ENCODE assay signal across 8 cellular contexts in the genomic region with DNA sequence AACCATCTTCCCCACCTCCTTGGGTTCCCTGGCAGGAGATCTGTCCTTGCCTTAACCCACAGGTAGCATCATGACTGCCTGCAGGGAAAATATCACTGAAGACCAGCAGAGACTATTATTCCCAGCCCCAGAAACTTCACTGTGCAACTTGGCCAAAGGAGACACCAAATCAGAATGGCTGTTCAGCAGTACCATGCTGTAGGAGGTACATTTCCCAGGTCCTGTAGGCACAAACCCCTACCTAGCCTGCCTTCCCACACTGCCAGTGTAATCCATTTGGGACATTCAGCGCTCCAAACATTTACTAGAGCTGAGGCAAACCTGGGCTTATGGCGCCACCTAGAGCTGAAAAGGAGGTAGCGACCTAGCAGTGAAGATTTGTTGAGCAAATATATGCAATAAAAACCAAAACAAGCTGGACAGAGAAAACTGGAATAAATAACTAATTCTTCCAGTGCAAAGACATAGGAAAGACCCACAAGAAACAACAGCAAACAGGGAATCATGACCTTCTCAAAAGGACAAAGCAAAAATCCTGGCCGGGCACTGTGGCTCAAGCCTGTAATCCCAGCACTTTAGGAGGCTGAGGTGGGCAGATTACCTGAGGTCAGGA.
DNase-seq lines count a peak whose midpoint lies in the region; ATAC-seq and TF ChIP-seq lines count a peak whose summit lies in the region.

No MANE protein-coding gene starts in this region.

- H4K20me1 ChIP-seq in OCI-LY3 (ENCODE audit: insufficient read depth, low read length), result no peaks in the 10 kb centered on the region

- H3K36me3 ChIP-seq in OCI-LY3 (replicated peaks; ENCODE audit: low read depth, low read length) (peaks cover 3% of the 10 kb centered on the region), gastrocnemius medialis (peaks cover 0 to 14% of the 10 kb centered on the region in 2 donors)

- no peak overlapping the region for H3K27ac ChIP-seq in OCI-LY3 (ENCODE audit: low read length)
- H3K27ac ChIP-seq in gastrocnemius medialis, result no peak overlapping the region

- H3K9me3 ChIP-seq in OCI-LY3 (ENCODE audit: insufficient read depth, low read length) (no peaks in the 10 kb centered on the region), gastrocnemius medialis (no peaks in the 10 kb centered on the region)

- intact Hi-C loops in Right ventricle myocardium superior (cut with DNase I) (loop anchor here (5.0 kb wide), 1 partner anchor 60 kb away; the partner anchor contains the start of genes NMBR and VTA1), gastrocnemius medialis (cut with DNase I; ENCODE audit: low total_unique reads) (loop anchor here (1.0 kb wide), 1 partner anchor 60 kb away; the partner anchor contains the start of genes NMBR and VTA1)

- in situ Hi-C loops in gastrocnemius medialis (cut with MboI; ENCODE audit: low sequenced_read_pairs in 4 of 4), result loop anchor here in 2 of 4 donors (5.0 to 10.0 kb wide), 2 partner anchors 60 to 63 kb away; partner anchors contain the start of genes NMBR (in 2 of the 2) and VTA1 (in 2 of the 2)

- H3K4me1 ChIP-seq in OCI-LY3 (ENCODE audit: low read length) (no peaks in the 10 kb centered on the region), gastrocnemius medialis (peaks cover 0 to 4% of the 10 kb centered on the region in 2 donors)

- TF ChIP-seq CTCF in OCI-LY3 (IDR thresholded peaks at IDR 0.05; ENCODE audit: low read depth, low read length), result peak; percentile 65
- TF ChIP-seq CTCF in gastrocnemius medialis (IDR thresholded peaks at IDR 0.05 in 4 of 5, conservative IDR thresholded peaks at IDR 0.05 in 1 of 5), result peak; percentile 50 to 72 (median 66)

- H3K4me2 ChIP-seq in OCI-LY3 (ENCODE audit: low read length), result no peak overlapping the region

- no peak for TF ChIP-seq POLR2A in gastrocnemius medialis (IDR thresholded peaks at IDR 0.05)

- H3K4me3 ChIP-seq in OCI-LY3 (ENCODE audit: low read length) (no peak overlapping the region), gastrocnemius medialis (no peak overlapping the region)

- no peak overlapping the region for H3K9ac ChIP-seq in OCI-LY3 (ENCODE audit: low read length)

- ATAC-seq in HG02885 (IDR thresholded peaks at IDR 0.05; ENCODE audit: poor library complexity, unreplicated experiment) (peak; percentile 85), Right ventricle myocardium superior (ENCODE audit: poor library complexity) (peak; percentile 84), gastrocnemius medialis (peak; percentile 56 to 69), HG02970 (IDR thresholded peaks at IDR 0.05; ENCODE audit: low FRiP score, unreplicated experiment) (no peak)

- DNase-seq in NCI-H1694 treated with DMSO at 0.1 percent for 48 hours (lab: John Stamatoyannopoulos, UW) (peak; percentile 14), NCI-H1694 (lab: John Stamatoyannopoulos, UW) (no peak), Right ventricle myocardium superior (no peak), gastrocnemius medialis (peak in 1 of 2 donors; percentile 22)
- DNase-seq in activated gamma-delta T cell treated with anti-CD3 and anti-CD28 coated beads, Interleukin-2, amount 50 U/mL, for 16 hours (ENCODE audit: low read depth), result peak; percentile 5

- H3K79me2 ChIP-seq in OCI-LY3 (ENCODE audit: low read length), result no peaks in the 10 kb centered on the region

- H3K27me3 ChIP-seq in OCI-LY3 (ENCODE audit: low read depth, low read length) (no peaks in the 10 kb centered on the region), gastrocnemius medialis (no peaks in the 10 kb centered on the region)

- no peak overlapping the region for H2AFZ ChIP-seq in OCI-LY3 (ENCODE audit: low read depth, low read length)

Comparison
In these comparisons a context has a peak if more than half of its experiments do, and no peak if none do; other contexts are left out.
1. DNase-seq: peak in NCI-H1694 treated with DMSO at 0.1 percent for 48 hours (single experiment) and activated gamma-delta T cell treated with anti-CD3 and anti-CD28 coated beads, Interleukin-2, amount 50 U/mL, for 16 hours (single experiment); none in NCI-H1694 (single experiment) and Right ventricle myocardium superior (single experiment).